Comparison of ENCODE assay signal across 10 cellular contexts in genomic region chr3:134328147-134328591, GRCh38. TPM values are rescaled to one million over a fixed set of nuclear protein-coding genes. Genes with fewer than 3 reads are reported as not detected.
A peak's percentile ranks its signal among the peaks of the same experiment; 100 is the strongest.
DNase-seq lines count a peak whose midpoint lies in the region; ATAC-seq and TF ChIP-seq lines count a peak whose summit lies in the region.
"Had no signal": no experiment of that assay in that cellular context is flagged by ENCODE, and none has a peak within 500 bp of the region (broad histone marks: within the 10 kb centered on the region; RNA-seq: fewer than 3 reads in every experiment).

No MANE protein-coding gene starts in this region.

- DNase-seq in GM23338 (ENCODE audit: low spot score) (no peak), SK-MEL-5 (ENCODE audit: low read depth, low spot score) (peak; percentile 35), fibroblast of pulmonary artery (ENCODE audit: low read depth) (peak; percentile 88), KBM-7 (no peak), left ventricle myocardium inferior (no peak), iPS-NIHi11 (ENCODE audit: low spot score) (no peak)
- DNase-seq: activated CD8-positive, alpha-beta memory T cell treated with anti-CD3 and anti-CD28 coated beads, Interleukin-2, amount 10 ng/mL, durations not matched to agents 7 days and 5 days; OCI-M1 had no signal

- intact Hi-C loops in left ventricle myocardium inferior (cut with micrococcal nuclease), result no loop called here

- H4K20me1 ChIP-seq in GM23338 (replicated peaks; ENCODE audit: insufficient read depth), result no peaks in the 10 kb centered on the region

- 0 out of 2 replicates have a peak, but pooled peaks cover 3% of the 10 kb centered on the region for H3F3A ChIP-seq in GM23338 (replicated peaks; ENCODE audit: low read depth)

- TF ChIP-seq CTCF in GM23338 (conservative IDR thresholded peaks at IDR 0.05; ENCODE audit: low read depth in 2 of 2) (no peak), fibroblast of pulmonary artery (IDR thresholded peaks at IDR 0.05; ENCODE audit: low read length, missing control alignments) (no peak), left ventricle myocardium inferior (IDR thresholded peaks at IDR 0.05; ENCODE audit: borderline replicate concordance) (no peak)

- H3K9me3 ChIP-seq in left ventricle myocardium inferior (replicated peaks), result no peaks in the 10 kb centered on the region

- H3K36me3 Mint-ChIP-seq in GM23338 (ENCODE audit: low read depth), result no peaks in the 10 kb centered on the region; the same call in 2 of the 3 replicates
- H3K36me3 Mint-ChIP-seq: activated CD8-positive, alpha-beta memory T cell treated with anti-CD3 and anti-CD28 coated beads, Interleukin-2, amount 10 ng/mL, durations not matched to agents 7 days and 5 days had no signal

- no peak overlapping the region for H3K4me3 Mint-ChIP-seq in GM23338
- H3K4me3 Mint-ChIP-seq: activated CD8-positive, alpha-beta memory T cell treated with anti-CD3 and anti-CD28 coated beads, Interleukin-2, amount 10 ng/mL, durations not matched to agents 7 days and 5 days had no signal

- no peak for ATAC-seq in GM23338
- no peak for ATAC-seq in GM21825 (IDR thresholded peaks at IDR 0.05; ENCODE audit: unreplicated experiment)
- ATAC-seq: activated CD8-positive, alpha-beta memory T cell treated with anti-CD3 and anti-CD28 coated beads, Interleukin-2, amount 10 ng/mL, durations not matched to agents 7 days and 5 days had no signal

- in situ Hi-C loops in SK-MEL-5 (cut with HindIII; ENCODE audit: low pct_unique_long_range_greater_than_20kb, low sequenced_read_pairs) (no loop called here), KBM-7 (cut with MboI; ENCODE audit: low pct_unique_long_range_greater_than_20kb, low sequenced_read_pairs) (no loop called here)

- no peak overlapping the region for H2AFZ ChIP-seq in GM23338

- no peaks in the 10 kb centered on the region; the same call in 2 of the 3 replicates for H3K9me3 Mint-ChIP-seq in GM23338

- H3K27ac ChIP-seq in GM23338 (ENCODE audit: low read depth) (peak overlapping the region; percentile 95; the same call in 1 of the 2 replicates), skin epidermis (peak overlapping the region in 13 of 21 experiments; percentile 37 to 81 (median 61)), left ventricle myocardium inferior (replicated peaks) (no peak overlapping the region)

- H3K4me1 ChIP-seq in GM23338 (ENCODE audit: insufficient read depth) (peaks cover 50% of the 10 kb centered on the region), left ventricle myocardium inferior (peaks cover 56% of the 10 kb centered on the region)

- H3K4me3 ChIP-seq in GM23338 (no peak overlapping the region), fibroblast of pulmonary artery (replicated peaks; ENCODE audit: low read depth, low read length) (no peak overlapping the region), skin epidermis (no peak overlapping the region), left ventricle myocardium inferior (no peak overlapping the region)

- H3K27ac Mint-ChIP-seq in GM23338, result peak overlapping the region; percentile 4; the same call in 1 of the 2 replicates
- H3K27ac Mint-ChIP-seq: activated CD8-positive, alpha-beta memory T cell treated with anti-CD3 and anti-CD28 coated beads, Interleukin-2, amount 10 ng/mL, durations not matched to agents 7 days and 5 days had no signal

- H3K79me2 ChIP-seq in GM23338 (replicated peaks; ENCODE audit: insufficient read depth), result no peaks in the 10 kb centered on the region

- no peaks in the 10 kb centered on the region for H3K9me2 ChIP-seq in GM23338 (ENCODE audit: insufficient read depth)

- peaks cover 56% of the 10 kb centered on the region for H3K4me1 Mint-ChIP-seq in GM23338
- H3K4me1 Mint-ChIP-seq: activated CD8-positive, alpha-beta memory T cell treated with anti-CD3 and anti-CD28 coated beads, Interleukin-2, amount 10 ng/mL, durations not matched to agents 7 days and 5 days had no signal

- H3K36me3 ChIP-seq in GM23338 (ENCODE audit: insufficient read depth) (no peaks in the 10 kb centered on the region), left ventricle myocardium inferior (no peaks in the 10 kb centered on the region)

- H3K4me2 ChIP-seq in GM23338, result 0 out of 2 replicates have a peak overlapping the region, but pooled peaks have one; percentile 30

- H3K27me3 ChIP-seq in GM23338 (ENCODE audit: insufficient read depth), result no peaks in the 10 kb centered on the region
- no peaks in the 10 kb centered on the region for H3K27me3 ChIP-seq in left ventricle myocardium inferior (ENCODE audit: low read depth)

- H3K27me3 Mint-ChIP-seq in GM23338 (ENCODE audit: insufficient read depth, low read depth, poor library complexity), result peaks cover 11% of the 10 kb centered on the region

TF ChIP-seq in GM23338, 12 proteins besides CTCF, POLR2A, EP300 and RAD21 (continues in another document):
- TF ChIP-seq STAT1 (IDR thresholded peaks at IDR 0.05; ENCODE audit: unreplicated experiment), result no peak
- TF ChIP-seq EZH2 (IDR thresholded peaks at IDR 0.05; ENCODE audit: low read depth, unreplicated experiment), result no peak
- no peak for TF ChIP-seq ETS1 (IDR thresholded peaks at IDR 0.05)
- no peak for TF ChIP-seq ZNF331 (CRISPR knock-in tag; IDR thresholded peaks at IDR 0.05; ENCODE audit: low read depth)
- TF ChIP-seq REST (IDR thresholded peaks at IDR 0.05; ENCODE audit: unreplicated experiment), result no peak
- TF ChIP-seq ZNF114 (CRISPR knock-in tag; IDR thresholded peaks at IDR 0.05), result no peak
- TF ChIP-seq NANOG (IDR thresholded peaks at IDR 0.05; ENCODE audit: borderline replicate concordance), result no peak
- TF ChIP-seq CREB1 (CRISPR knock-in tag; IDR thresholded peaks at IDR 0.05; ENCODE audit: low read depth), result no peak
- no peak for TF ChIP-seq JUNB (IDR thresholded peaks at IDR 0.05; ENCODE audit: unreplicated experiment)
- TF ChIP-seq POLR2AphosphoS5 (IDR thresholded peaks at IDR 0.05; ENCODE audit: low read depth), result no peak

RNA-seq across cellular contexts. Expression of gene AMOTL2, which starts 46.1 kb away (rescaled TPM):
- 96.2 and 102 TPM in 2 replicates for total RNA-seq in GM23338 (2014; rRNA removed; shearing (Covaris generic))
- polyA plus RNA-seq in GM23338 (2016; fragmentation: Nextera tagmentation; extraction: Ambion mirVana), result 17.4 and 17.9 TPM in 2 replicates
- total RNA-seq in SK-MEL-5 (2014; rRNA removed; shearing (Covaris generic)), result 12.1 and 12.5 TPM in 2 replicates
- polyA plus RNA-seq in SK-MEL-5 (2015; cell fraction: cytosol; rRNA removed), result 14.7 and 18.2 TPM in 2 replicates
- polyA plus RNA-seq in SK-MEL-5 (2015; cell fraction: nucleus; rRNA removed), result 6.8 and 22.6 TPM in 2 replicates
- total RNA-seq in left ventricle myocardium inferior, result 44.4 TPM
- total RNA-seq: activated CD8-positive, alpha-beta memory T cell treated with anti-CD3 and anti-CD28 coated beads, Interleukin-2, amount 10 ng/mL, durations not matched to agents 7 days and 5 days had no signal

Comparison
In these comparisons a context has a peak if more than half of its experiments do, and no peak if none do; other contexts are left out.
1. DNase-seq: peak in SK-MEL-5 (single experiment) and fibroblast of pulmonary artery (single experiment); none in GM23338 (single experiment), KBM-7 (single experiment), left ventricle myocardium inferior (single experiment) and iPS-NIHi11 (single experiment).